ENCODE assay signal across 14 cellular contexts in genomic region chr9:123002754-123003153, GRCh38. TPM values are rescaled to one million over a fixed set of nuclear protein-coding genes. Genes with fewer than 3 reads are reported as not detected.
DNase-seq lines count a peak whose midpoint lies in the region; ATAC-seq, FAIRE-seq and TF ChIP-seq lines count a peak whose summit lies in the region.
"Had no signal": no experiment of that assay in that cellular context is flagged by ENCODE, and none has a peak within 500 bp of the region (broad histone marks: within the 10 kb centered on the region; RNA-seq: fewer than 3 reads in every experiment).

No MANE protein-coding gene starts in this region.

- peaks cover 18% of the 10 kb centered on the region for H3K4me1 Mint-ChIP-seq in astrocyte (ENCODE audit: low read depth, unreplicated experiment)

- no peak for TF ChIP-seq POLR2A in testis (IDR thresholded peaks at IDR 0.05)

- H3K27ac Mint-ChIP-seq in astrocyte (ENCODE audit: unreplicated experiment) = peak overlapping the region; percentile 68
- H3K27ac Mint-ChIP-seq: activated naive CD8-positive, alpha-beta T cell had no signal

- no peak overlapping the region for H3K4me3 Mint-ChIP-seq in astrocyte (ENCODE audit: unreplicated experiment)
- H3K4me3 Mint-ChIP-seq: activated naive CD8-positive, alpha-beta T cell had no signal

- no peaks in the 10 kb centered on the region for H3K36me3 Mint-ChIP-seq in astrocyte (ENCODE audit: low read depth, unreplicated experiment)

- intact Hi-C loops in testis (cut with DNase I; ENCODE audit: low total_unique reads) = no loop called here
- intact Hi-C loops in psoas muscle (cut with DNase I) = no loop called here

- H2AFZ ChIP-seq in astrocyte (ENCODE audit: low read depth, low read length) (no peak overlapping the region), hepatocyte (no peak overlapping the region)

- WGBS in hepatocyte (ENCODE audit: low lambda C conversion rate, missing lambda C conversion rate) = 59% methylated on average over 5 of the region's 5 CpGs
- WGBS in testis, 2 donors = 20 to 37% methylated on average over 5 of the region's 5 CpGs
- WGBS in psoas muscle, 3 donors = 56 to 74% (median 66%) methylated on average over 5 of the region's 5 CpGs

- no peak for TF ChIP-seq CTCF in HL-60 (IDR thresholded peaks at IDR 0.05; ENCODE audit: insufficient read depth, low read length)
- no peak for TF ChIP-seq CTCF in astrocyte (IDR thresholded peaks at IDR 0.05; ENCODE audit: insufficient read depth, low read depth, low read length)
- no peak for TF ChIP-seq CTCF in hepatocyte (IDR thresholded peaks at IDR 0.05; ENCODE audit: poor library complexity)
- TF ChIP-seq CTCF in testis (IDR thresholded peaks at IDR 0.05) = no peak
- TF ChIP-seq CTCF in psoas muscle (IDR thresholded peaks at IDR 0.05) = no peak

- H3K4me2 ChIP-seq in astrocyte (ENCODE audit: low read length) = peak overlapping the region; percentile 75
- H3K4me2 ChIP-seq in hepatocyte = no peak overlapping the region

- H4K20me1 ChIP-seq in astrocyte (ENCODE audit: insufficient read depth, low read length) (no peaks in the 10 kb centered on the region), hepatocyte (ENCODE audit: insufficient read depth, poor library complexity, severe bottlenecking) (no peaks in the 10 kb centered on the region)

- no peaks in the 10 kb centered on the region for H3K9me2 ChIP-seq in hepatocyte (replicated peaks; ENCODE audit: insufficient read depth)

- no peaks in the 10 kb centered on the region for H3K27me3 ChIP-seq in HL-60 (ENCODE audit: insufficient read depth, poor library complexity, severe bottlenecking)
- H3K27me3 ChIP-seq in astrocyte (ENCODE audit: insufficient read depth, low read length) = no peaks in the 10 kb centered on the region
- H3K27me3 ChIP-seq in hepatocyte = no peaks in the 10 kb centered on the region
- H3K27me3 ChIP-seq in testis = no peaks in the 10 kb centered on the region
- no peaks in the 10 kb centered on the region for H3K27me3 ChIP-seq in SJCRH30
- no peaks in the 10 kb centered on the region for H3K27me3 ChIP-seq in psoas muscle (ENCODE audit: insufficient read depth in 3 of 3, low read length in 2 of 3)

- H3K9me3 ChIP-seq in astrocyte (ENCODE audit: insufficient read depth, low read depth, low read length) = no peaks in the 10 kb centered on the region
- no peaks in the 10 kb centered on the region for H3K9me3 ChIP-seq in hepatocyte (ENCODE audit: low read depth)
- no peaks in the 10 kb centered on the region for H3K9me3 ChIP-seq in testis
- H3K9me3 ChIP-seq in SJCRH30 (replicated peaks) = no peaks in the 10 kb centered on the region
- no peaks in the 10 kb centered on the region for H3K9me3 ChIP-seq in psoas muscle
- H3K9me3 ChIP-seq: lower lobe of right lung had no signal

- H3K27me3 Mint-ChIP-seq in astrocyte (ENCODE audit: low read depth, unreplicated experiment) = no peaks in the 10 kb centered on the region
- H3K27me3 Mint-ChIP-seq: activated naive CD8-positive, alpha-beta T cell had no signal

- no peak for ATAC-seq in psoas muscle
- ATAC-seq: lower lobe of right lung had no signal

- H3K79me2 ChIP-seq in astrocyte (ENCODE audit: insufficient read depth, low read length) (no peaks in the 10 kb centered on the region), hepatocyte (no peaks in the 10 kb centered on the region)

- no peak for FAIRE-seq in astrocyte (lab: Jason Lieb, UNC)
- FAIRE-seq: TTC549 had no signal

- H3K9ac ChIP-seq in astrocyte (ENCODE audit: low read length) = peak overlapping the region; percentile 60

- DNase-seq in HL-60 (ENCODE audit: low read depth in 1 of 2, low spot score in 1 of 2) = peak in 1 of 2 experiments; percentile 1
- DNase-seq in astrocyte (ENCODE audit: low read depth) = peak; percentile 23
- no peak for DNase-seq in hepatocyte (ENCODE audit: low spot score)
- DNase-seq in testis = no peak
- no peak for DNase-seq in SJCRH30
- no peak for DNase-seq in NAMALWA (ENCODE audit: low spot score)
- DNase-seq in HPDE6-E6E7 (ENCODE audit: extremely low spot score) = no peak
- DNase-seq in psoas muscle = no peak
- DNase-seq: hippocampal formation, lower lobe of right lung, NCI-H1092 treated with DMSO at 0.1 percent for 48 hours, NCI-H446 had no signal

- H3K36me3 ChIP-seq in astrocyte (ENCODE audit: insufficient read depth, low read length) (no peaks in the 10 kb centered on the region), hepatocyte (replicated peaks; ENCODE audit: insufficient read depth, low read depth) (no peaks in the 10 kb centered on the region), testis (ENCODE audit: low read depth, missing control alignments) (no peaks in the 10 kb centered on the region), SJCRH30 (peaks cover 54% of the 10 kb centered on the region), psoas muscle (ENCODE audit: insufficient read depth in 1 of 2, low read depth in 1 of 2) (peaks cover 0 to 72% of the 10 kb centered on the region in 2 donors)

- no peak overlapping the region for H3K4me3 ChIP-seq in HL-60 (replicated peaks; ENCODE audit: insufficient read depth, low read length)
- H3K4me3 ChIP-seq in astrocyte (ENCODE audit: insufficient read depth, low read depth, low read length) = no peak overlapping the region
- no peak overlapping the region for H3K4me3 ChIP-seq in hepatocyte
- H3K4me3 ChIP-seq in testis = no peak overlapping the region
- H3K4me3 ChIP-seq in SJCRH30 = no peak overlapping the region
- no peak overlapping the region for H3K4me3 ChIP-seq in psoas muscle
- H3K4me3 ChIP-seq: lower lobe of right lung had no signal

- no peaks in the 10 kb centered on the region for H3K9me3 Mint-ChIP-seq in astrocyte (ENCODE audit: unreplicated experiment)

- H3K4me1 ChIP-seq in astrocyte (ENCODE audit: insufficient read depth, low read length) (peaks cover 21% of the 10 kb centered on the region), hepatocyte (ENCODE audit: insufficient read depth) (no peaks in the 10 kb centered on the region), testis (peaks cover 9% of the 10 kb centered on the region), SJCRH30 (peaks cover under 1% of the 10 kb centered on the region; the same call in 1 of the 2 replicates), psoas muscle (peaks cover 5% of the 10 kb centered on the region)

- H3K27ac ChIP-seq in HL-60 (replicated peaks) (0 out of 2 replicates have a peak overlapping the region, but pooled peaks have one; percentile 17), astrocyte (ENCODE audit: low read depth, low read length) (peak overlapping the region; percentile 56), hepatocyte (peak overlapping the region; percentile 1), testis (peak overlapping the region; percentile 61 to 71), SJCRH30 (no peak overlapping the region), psoas muscle (no peak overlapping the region)
- H3K27ac ChIP-seq: lower lobe of right lung had no signal

RNA-seq across cellular contexts. Expression of gene GPR21, which starts 30.7 kb away (rescaled TPM):
- total RNA-seq in astrocyte = 0.67 and 1.6 TPM in 2 replicates
- 0.50 and 2.2 TPM in 2 replicates for total RNA-seq in hepatocyte
- polyA plus RNA-seq in hepatocyte = 0.75 TPM in 1 of 2 replicates, not detected in the other
- 1 to 10 TPM; 3.5 to 6.7 TPM for total RNA-seq in testis
- not detected for polyA plus RNA-seq in testis (ENCODE audit: insufficient read depth, low read depth, low replicate concordance)
- total RNA-seq in SJCRH30 (2014; rRNA removed; shearing (Covaris generic)) = 0.68 and 1.7 TPM in 2 replicates
- under 1 TPM in 1 of 4 donors, not detected in 3; 0.64 TPM for total RNA-seq in psoas muscle
- polyA plus RNA-seq in psoas muscle = under 1 TPM in 2 of 3 donors, not detected in 1; 0.05 to 0.12 TPM

Comparison
In these comparisons a context has a peak if more than half of its experiments do, and no peak if none do; other contexts are left out.
1. H3K27ac ChIP-seq: peak in HL-60 (single experiment), astrocyte (single experiment), hepatocyte (single experiment) and testis (2 of 2); none in SJCRH30 (single experiment) and psoas muscle (single experiment).